Comparison of ENCODE assay signal across 15 cellular contexts in the genomic region with DNA sequence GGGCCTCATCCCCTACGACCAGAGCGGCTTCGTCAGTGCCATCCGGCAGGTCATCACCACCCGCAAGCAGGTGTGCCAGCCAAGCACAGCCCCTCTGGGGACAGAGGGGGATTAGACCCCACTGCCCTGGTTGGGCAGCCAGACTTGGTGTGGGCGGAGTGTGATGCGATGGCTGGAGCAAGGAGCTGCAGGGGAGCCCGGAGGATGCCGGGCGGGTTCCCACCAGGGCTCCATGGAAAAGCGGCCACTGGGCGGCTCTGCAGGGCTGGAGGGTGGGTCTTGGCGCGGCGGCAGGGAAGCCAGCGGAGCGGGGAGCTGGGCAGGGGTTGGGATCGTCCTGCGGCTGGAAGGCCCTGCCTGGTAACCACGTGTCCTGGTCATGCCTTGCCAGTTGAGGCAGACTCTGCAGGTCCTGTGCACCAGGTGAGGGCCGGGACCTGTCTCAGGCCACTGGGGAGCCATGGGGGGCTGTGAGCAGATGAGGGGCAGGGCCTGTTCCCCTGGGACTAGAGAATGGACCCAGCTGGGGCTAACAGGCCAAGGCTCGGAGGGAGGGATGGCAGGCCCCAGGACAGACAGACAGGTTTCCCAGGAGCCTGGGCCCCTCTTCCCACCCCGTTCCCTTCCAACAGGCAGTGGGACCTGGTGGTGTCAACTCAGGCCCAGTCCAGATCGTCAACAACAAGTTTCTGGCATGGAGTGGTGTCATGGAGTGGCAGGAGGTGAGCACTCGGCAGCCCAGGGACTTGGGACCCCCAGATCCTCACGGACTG. TPM values are rescaled to one million over a fixed set of nuclear protein-coding genes. Genes with fewer than 3 reads are reported as not detected.
DNase-seq lines count a peak whose midpoint lies in the region; TF ChIP-seq lines count a peak whose summit lies in the region.
"Had no signal": no experiment of that assay in that cellular context is flagged by ENCODE, and none has a peak within 500 bp of the region (broad histone marks: within the 10 kb centered on the region; RNA-seq: fewer than 3 reads in every experiment).

No MANE protein-coding gene starts in this region.

- H3K9me3 ChIP-seq in sigmoid colon: no peaks in the 10 kb centered on the region

- no peak overlapping the region for H3K4me3 ChIP-seq in sigmoid colon
- H3K4me3 ChIP-seq: lung had no signal

- TF ChIP-seq POLR2A in GM10847 (IDR thresholded peaks at IDR 0.05; ENCODE audit: extremely low read depth, insufficient read length) (peak; percentile 20), sigmoid colon (IDR thresholded peaks at IDR 0.05) (no peak)

- H3K27me3 Mint-ChIP-seq in HFFc6 (ENCODE audit: insufficient read depth): peaks cover 21% of the 10 kb centered on the region
- H3K27me3 Mint-ChIP-seq: CD4-positive, CD25-positive, alpha-beta regulatory T cell; central memory CD8-positive, alpha-beta T cell; naive thymus-derived CD8-positive, alpha-beta T cell had no signal

- peaks cover 28 to 74% (median 53%) of the 10 kb centered on the region in 4 donors for H3K36me3 ChIP-seq in sigmoid colon

- no peak for DNase-seq in HFFc6
- DNase-seq in posterior vena cava (ENCODE audit: low spot score): peak; percentile 82
- no peak for DNase-seq in hippocampal formation (lab: John Stamatoyannopoulos, UW)
- DNase-seq in sigmoid colon: no peak
- DNase-seq in NCI-H146 treated with DMSO at 0.1 percent for 48 hours (lab: John Stamatoyannopoulos, UW; ENCODE audit: unreplicated experiment): no peak
- DNase-seq: amniotic stem cell; CD4-positive, CD25-positive, alpha-beta regulatory T cell; EL; naive thymus-derived CD8-positive, alpha-beta T cell; NCI-H1105 treated with DMSO at 0.1 percent for 48 hours; retina had no signal

- no peak overlapping the region; the same call in 1 of the 2 replicates for H3K4me3 Mint-ChIP-seq in HFFc6
- H3K4me3 Mint-ChIP-seq: CD4-positive, CD25-positive, alpha-beta regulatory T cell; central memory CD8-positive, alpha-beta T cell had no signal

- TF ChIP-seq EP300 in sigmoid colon (IDR thresholded peaks at IDR 0.05): no peak

- intact Hi-C loops in posterior vena cava (cut with DNase I) (no loop called here), sigmoid colon (cut with DNase I) (no loop called here)

- H3K27ac Mint-ChIP-seq in HFFc6: peak overlapping the region; percentile 91; the same call in 1 of the 2 replicates
- H3K27ac Mint-ChIP-seq: CD4-positive, CD25-positive, alpha-beta regulatory T cell had no signal

- H3K4me1 ChIP-seq in sigmoid colon: peaks cover 0 to 46% (median 32%) of the 10 kb centered on the region in 4 donors

- 89 to 94% methylated on average over 26 of the region's 26 CpGs for WGBS in sigmoid colon, 2 donors

- H3K4me1 Mint-ChIP-seq in HFFc6 (ENCODE audit: low read depth): peaks cover 31% of the 10 kb centered on the region

- peaks cover 14% of the 10 kb centered on the region; the same call in 1 of the 2 replicates for H3K36me3 Mint-ChIP-seq in HFFc6 (ENCODE audit: low read depth)
- H3K36me3 Mint-ChIP-seq: CD4-positive, CD25-positive, alpha-beta regulatory T cell had no signal

- TF ChIP-seq CTCF in HFFc6 (IDR thresholded peaks at IDR 0.05) (no peak), sigmoid colon (IDR thresholded peaks at IDR 0.05) (no peak)

- no peaks in the 10 kb centered on the region for H3K27me3 ChIP-seq in sigmoid colon

- H3K27ac ChIP-seq in cingulate gyrus (ENCODE audit: low read depth, low read length) (peak overlapping the region; percentile 19), sigmoid colon (no peak overlapping the region)

- H3K9me3 Mint-ChIP-seq in HFFc6: no peaks in the 10 kb centered on the region
- H3K9me3 Mint-ChIP-seq: central memory CD8-positive, alpha-beta T cell; naive thymus-derived CD8-positive, alpha-beta T cell had no signal

RNA-seq across cellular contexts. Expression of a gene that starts 6.3 kb away (rescaled TPM):
- total RNA-seq in HFFc6 (2021; fragmentation: NEBNext Ultra II Directional; extraction: Animal tissue kit (Norgen Biotek cat#: 25700)): 100 to 1,000 TPM; 157 to 176 (median 162) TPM
- total RNA-seq in posterior vena cava (10 to 100 TPM; 78.7 to 95.2 TPM), sigmoid colon (100 to 1,000 TPM in 1 of 4 donors, 10 to 100 TPM in 3; 52.2 to 105 (median 68.1) TPM)
- 10 to 100 TPM; 54.8 to 79.7 (median 62.5) TPM for polyA plus RNA-seq in sigmoid colon

RNA-seq across cellular contexts. Expression of a gene that starts 10.1 kb away (rescaled TPM):
- total RNA-seq in HFFc6 (2021; fragmentation: NEBNext Ultra II Directional; extraction: Animal tissue kit (Norgen Biotek cat#: 25700)): 10 to 100 TPM; 39.7 to 48.7 (median 47.2) TPM
- total RNA-seq in posterior vena cava: 10 to 100 TPM; 40.5 to 43.4 TPM
- total RNA-seq in sigmoid colon: 10 to 100 TPM; 28.2 to 44.0 (median 33.9) TPM
- polyA plus RNA-seq in sigmoid colon: 10 to 100 TPM; 27.0 to 88.8 (median 34.0) TPM

RNA-seq across cellular contexts. Expression of a gene that starts 19.9 kb away (rescaled TPM):
- 100 to 1,000 TPM in 5 of 6 experiments, 10 to 100 TPM in 1; 98.5 to 128 (median 104) TPM for total RNA-seq in HFFc6 (2021; fragmentation: NEBNext Ultra II Directional; extraction: Animal tissue kit (Norgen Biotek cat#: 25700))
- 10 to 100 TPM; 26.5 to 28.9 TPM for total RNA-seq in posterior vena cava
- 10 to 100 TPM; 13.6 to 16.1 (median 14.6) TPM for total RNA-seq in sigmoid colon
- polyA plus RNA-seq in sigmoid colon: 10 to 100 TPM; 30.3 to 55.9 (median 33.6) TPM

RNA-seq across cellular contexts. Expression of a gene that starts 20.3 kb away (rescaled TPM):
- total RNA-seq in HFFc6 (2021; fragmentation: NEBNext Ultra II Directional; extraction: Animal tissue kit (Norgen Biotek cat#: 25700)): 10 to 100 TPM; 42.8 to 53.3 (median 46.8) TPM
- total RNA-seq in posterior vena cava (10 to 100 TPM; 28.7 to 36.3 TPM), sigmoid colon (10 to 100 TPM; 25.0 to 41.0 (median 26.6) TPM)
- polyA plus RNA-seq in sigmoid colon: 10 to 100 TPM; 13.4 to 29.5 (median 22.8) TPM

RNA-seq across cellular contexts. Expression of a gene that starts 39.2 kb away (rescaled TPM):
- 10 to 100 TPM; 44.5 to 50.6 (median 47.8) TPM for total RNA-seq in HFFc6 (2021; fragmentation: NEBNext Ultra II Directional; extraction: Animal tissue kit (Norgen Biotek cat#: 25700))
- 10 to 100 TPM; 25.6 to 25.9 TPM for total RNA-seq in posterior vena cava
- total RNA-seq in sigmoid colon: 10 to 100 TPM; 17.8 to 45.4 (median 22.4) TPM
- polyA plus RNA-seq in sigmoid colon: 10 to 100 TPM; 18.0 to 43.5 (median 30.1) TPM
